Comparison of ENCODE assay signal across 26 cellular contexts in the genomic region with DNA sequence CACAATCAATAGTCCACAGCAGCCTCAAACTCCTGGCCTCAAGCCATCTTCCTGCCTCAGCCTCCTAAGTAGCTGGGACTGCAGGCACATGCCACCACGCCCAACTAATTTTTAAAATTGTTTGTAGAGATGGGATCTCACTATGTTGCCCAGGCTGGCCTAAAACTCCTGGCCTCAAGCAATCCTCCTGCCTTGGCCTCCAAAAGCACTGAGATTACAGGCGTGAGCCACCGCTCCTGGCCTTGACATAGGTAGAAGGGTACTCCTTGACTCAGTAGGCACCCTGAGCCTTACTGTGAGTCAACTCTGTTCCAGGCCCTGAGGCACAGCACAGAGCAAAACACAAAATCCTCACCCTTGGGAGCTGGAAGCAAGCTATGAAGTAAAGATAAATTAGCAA. TPM values are rescaled to one million over a fixed set of nuclear protein-coding genes. Genes with fewer than 3 reads are reported as not detected.
"Had no signal": no experiment of that assay in that cellular context is flagged by ENCODE, and none has a peak within 500 bp of the region (broad histone marks: within the 10 kb centered on the region; RNA-seq: fewer than 3 reads in every experiment).

No MANE protein-coding gene starts in this region.

- H3K27ac Mint-ChIP-seq: activated CD8-positive, alpha-beta memory T cell treated with anti-CD3 and anti-CD28 coated beads, Interleukin-2, amount 10 ng/mL, durations not matched to agents 7 days and 5 days; activated naive CD4-positive, alpha-beta T cell treated with anti-CD3 and anti-CD28 coated beads, Interleukin-2, amount 10 ng/mL, durations not matched to agents 7 days and 5 days; activated T-helper 17 cell treated with anti-CD3 and anti-CD28 coated beads, Interleukin-2, amount 50 U/mL, for 72 hours had no signal

- ATAC-seq: activated CD8-positive, alpha-beta memory T cell treated with anti-CD3 and anti-CD28 coated beads, Interleukin-2, amount 10 ng/mL, durations not matched to agents 7 days and 5 days; activated T-cell treated with anti-CD3 and anti-CD28 coated beads, Interleukin-2, amount 50 U/mL, for 4 hours; activated T-helper 17 cell treated with anti-CD3 and anti-CD28 coated beads, Interleukin-2, amount 50 U/mL, for 72 hours had no signal

- H3K9me3 Mint-ChIP-seq: activated naive CD4-positive, alpha-beta T cell treated with anti-CD3 and anti-CD28 coated beads, Interleukin-2, amount 10 ng/mL, durations not matched to agents 7 days and 5 days; activated T-cell treated with anti-CD3 and anti-CD28 coated beads, Interleukin-2, amount 50 U/mL, for 4 hours; activated T-helper 17 cell treated with anti-CD3 and anti-CD28 coated beads, Interleukin-2, amount 50 U/mL, for 72 hours; brain; central memory CD8-positive, alpha-beta T cell had no signal

- H3K27me3 Mint-ChIP-seq: activated CD8-positive, alpha-beta memory T cell treated with anti-CD3 and anti-CD28 coated beads, Interleukin-2, amount 10 ng/mL, durations not matched to agents 7 days and 5 days; activated naive CD4-positive, alpha-beta T cell treated with anti-CD3 and anti-CD28 coated beads, Interleukin-2, amount 10 ng/mL, durations not matched to agents 7 days and 5 days; activated T-helper 17 cell treated with anti-CD3 and anti-CD28 coated beads, Interleukin-2, amount 50 U/mL, for 72 hours; brain; central memory CD8-positive, alpha-beta T cell had no signal

- DNase-seq: activated CD4-positive, alpha-beta T cell treated with anti-CD3 and anti-CD28 coated beads for 4 hours; activated CD8-positive, alpha-beta memory T cell treated with anti-CD3 and anti-CD28 coated beads, Interleukin-2, amount 10 ng/mL, durations not matched to agents 7 days and 5 days; activated gamma-delta T cell; activated naive CD4-positive, alpha-beta T cell treated with anti-CD3 and anti-CD28 coated beads, Interleukin-2, amount 10 ng/mL, durations not matched to agents 7 days and 5 days; activated T-cell treated with anti-CD3 and anti-CD28 coated beads, Interleukin-2, amount 50 U/mL, for 4 hours; amniotic stem cell; MM.1S; NCI-H1105; NCI-H1436; NCI-H1694 treated with DMSO at 0.1 percent for 48 hours; NCI-H2029 treated with DMSO at 0.1 percent for 48 hours; NCI-H345; NCI-H510A treated with DMSO at 0.1 percent for 48 hours; NCI-H69; NK-92 treated with Interleukin-12 subunit alpha and Interleukin-12 subunit beta, amount 100 ng/mL, for 24 hours; OCI-M1; Right ventricle myocardium superior; RPMI8226; SJCRH30; SK-N-SH; T-helper 1 cell had no signal

- H3K4me3 Mint-ChIP-seq: activated CD8-positive, alpha-beta memory T cell treated with anti-CD3 and anti-CD28 coated beads, Interleukin-2, amount 10 ng/mL, durations not matched to agents 7 days and 5 days; activated naive CD4-positive, alpha-beta T cell treated with anti-CD3 and anti-CD28 coated beads, Interleukin-2, amount 10 ng/mL, durations not matched to agents 7 days and 5 days; activated T-cell treated with anti-CD3 and anti-CD28 coated beads, Interleukin-2, amount 50 U/mL, for 4 hours; activated T-helper 17 cell treated with anti-CD3 and anti-CD28 coated beads, Interleukin-2, amount 50 U/mL, for 72 hours; central memory CD8-positive, alpha-beta T cell had no signal

RNA-seq across cellular contexts. Expression of gene GNG14, which starts 28.1 kb away (rescaled TPM):
- total RNA-seq: activated CD8-positive, alpha-beta memory T cell treated with anti-CD3 and anti-CD28 coated beads, Interleukin-2, amount 10 ng/mL, durations not matched to agents 7 days and 5 days; activated T-cell treated with anti-CD3 and anti-CD28 coated beads, Interleukin-2, amount 50 U/mL, for 4 hours; activated T-helper 17 cell treated with anti-CD3 and anti-CD28 coated beads, Interleukin-2, amount 50 U/mL, for 72 hours; astrocyte; Right ventricle myocardium superior; SJCRH30; T-helper 2 cell treated with Interferon-gamma antibody and Interleukin-4, amounts not matched to agents 100 ng/mL and 5 ng/mL, for 36 hours had no signal
